In the genomic region with DNA sequence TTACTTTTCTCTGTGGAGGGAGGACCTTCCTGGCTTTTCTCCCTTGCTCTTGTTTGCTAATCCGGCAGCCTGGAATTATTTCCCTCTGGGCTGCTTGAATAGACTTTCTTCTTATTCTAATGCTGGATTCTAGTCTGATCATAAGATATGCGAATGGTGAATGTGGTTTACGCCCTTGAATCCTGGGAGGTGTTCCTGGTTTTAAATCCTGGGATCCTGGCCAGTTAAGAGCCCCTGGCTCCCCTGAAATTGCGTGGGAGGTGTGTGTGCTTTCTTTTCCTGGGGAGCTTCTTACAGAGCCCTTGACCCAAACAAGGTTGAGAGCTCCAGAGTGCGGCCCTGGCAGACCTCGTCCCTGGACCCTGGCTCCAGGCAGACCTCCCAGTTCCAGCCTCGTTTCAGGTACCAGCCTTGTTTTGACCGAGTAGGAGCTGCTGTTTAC, we compare ENCODE assay signal across 11 cellular contexts. TPM values are rescaled to one million over a fixed set of nuclear protein-coding genes. Genes with fewer than 3 reads are reported as not detected.
DNase-seq lines count a peak whose midpoint lies in the region; TF ChIP-seq lines count a peak whose summit lies in the region.
"Had no signal": no experiment of that assay in that cellular context is flagged by ENCODE, and none has a peak within 500 bp of the region (broad histone marks: within the 10 kb centered on the region; RNA-seq: fewer than 3 reads in every experiment).

No MANE protein-coding gene starts in this region.

- no peak for TF ChIP-seq CTCF in thyroid gland (IDR thresholded peaks at IDR 0.05)

- no peak overlapping the region for H3K23ac ChIP-seq in mesenchymal stem cell (ENCODE audit: low read length in 2 of 2)

- peaks cover 9% of the 10 kb centered on the region in 2 donors for H3K27me3 ChIP-seq in duodenal mucosa (ENCODE audit: control insufficient read depth in 1 of 2, insufficient read depth in 2 of 2, low read length in 2 of 2)
- no peaks in the 10 kb centered on the region for H3K27me3 ChIP-seq in mesenchymal stem cell (ENCODE audit: control insufficient read depth in 1 of 2, insufficient read depth in 1 of 2, low read length in 2 of 2)
- H3K27me3 ChIP-seq in thyroid gland, result no peaks in the 10 kb centered on the region

- H3K9ac ChIP-seq in duodenal mucosa (ENCODE audit: low read depth in 1 of 2, low read length in 2 of 2) (peak overlapping the region; percentile 65 to 71), mesenchymal stem cell (ENCODE audit: low read length) (peak overlapping the region; percentile 96)

- peak overlapping the region; percentile 76 for H2BK120ac ChIP-seq in mesenchymal stem cell (ENCODE audit: low read depth, low read length)

- H3K4me1 ChIP-seq in duodenal mucosa (ENCODE audit: control insufficient read depth in 1 of 2, insufficient read depth in 2 of 2, low read length in 2 of 2) (peaks cover 48 to 59% of the 10 kb centered on the region in 2 donors), mesenchymal stem cell (ENCODE audit: control insufficient read depth, insufficient read depth, low read depth, low read length) (peaks cover 37% of the 10 kb centered on the region), thyroid gland (peaks cover 29 to 48% of the 10 kb centered on the region in 2 donors)

- H4K91ac ChIP-seq in mesenchymal stem cell (ENCODE audit: low read length), result no peak overlapping the region

- peak overlapping the region; percentile 86 for H2BK5ac ChIP-seq in mesenchymal stem cell (ENCODE audit: low read depth, low read length, poor library complexity, severe bottlenecking)

- H3K4ac ChIP-seq in mesenchymal stem cell (ENCODE audit: low read depth in 1 of 2, low read length in 2 of 2), result peak overlapping the region in 1 of 2 experiments; percentile 26

- peak; percentile 24 for DNase-seq in NCI-H748 (lab: John Stamatoyannopoulos, UW; ENCODE audit: unreplicated experiment)
- no peak for DNase-seq in NCI-H748 treated with DMSO at 0.1 percent for 48 hours (lab: John Stamatoyannopoulos, UW)
- DNase-seq in mesenchymal stem cell, result peak; percentile 59
- DNase-seq in thyroid gland, result peak; percentile 46 to 60
- no peak for DNase-seq in T1000 (lab: John Stamatoyannopoulos, UW)
- no peak for DNase-seq in GM19240 (ENCODE audit: insufficient read length, low spot score)
- DNase-seq in SIG-M5 treated with dmso at 0.1 percent for 504 hours (lab: John Stamatoyannopoulos, UW; ENCODE audit: unreplicated experiment), result no peak
- DNase-seq: ACHN; activated naive CD4-positive, alpha-beta T cell treated with Interleukin-2 at 50 U/mL for 16 hours had no signal

- H3K14ac ChIP-seq in mesenchymal stem cell (ENCODE audit: low read length in 2 of 2), result peak overlapping the region in 1 of 2 experiments; percentile 62

- no peaks in the 10 kb centered on the region for H3K9me3 ChIP-seq in duodenal mucosa (ENCODE audit: control insufficient read depth in 1 of 2, low read length in 2 of 2)
- H3K9me3 ChIP-seq in mesenchymal stem cell (ENCODE audit: control insufficient read depth, low read length), result no peaks in the 10 kb centered on the region
- H3K9me3 ChIP-seq in thyroid gland, result no peaks in the 10 kb centered on the region
- H3K9me3 ChIP-seq: neutrophil had no signal

- H3K36me3 ChIP-seq in duodenal mucosa (ENCODE audit: control insufficient read depth in 1 of 2, insufficient read depth in 2 of 2, low read length in 2 of 2), result no peaks in the 10 kb centered on the region
- peaks cover 0 to 19% of the 10 kb centered on the region in 2 experiments for H3K36me3 ChIP-seq in mesenchymal stem cell (ENCODE audit: control insufficient read depth in 1 of 2, insufficient read depth in 2 of 2, low read depth in 1 of 2, low read length in 2 of 2)
- no peaks in the 10 kb centered on the region for H3K36me3 ChIP-seq in thyroid gland
- H3K36me3 ChIP-seq: neutrophil had no signal

- WGBS in mesenchymal stem cell, result 25% methylated on average over 7 of the region's 8 CpGs
- WGBS in thyroid gland, 2 donors, result 38 to 62% methylated on average over 6 to 8 of the region's 8 CpGs

- H2AK5ac ChIP-seq in mesenchymal stem cell (ENCODE audit: low read length, severe bottlenecking), result peak overlapping the region; percentile 35

- intact Hi-C loops in thyroid gland (cut with DNase I), result no loop called here

- no peak overlapping the region for H2AFZ ChIP-seq in mesenchymal stem cell (ENCODE audit: low read depth, low read length)

- peak overlapping the region; percentile 56 for H3K4me2 ChIP-seq in mesenchymal stem cell (ENCODE audit: low read length, poor library complexity, severe bottlenecking)

- peak overlapping the region; percentile 16 for H3K27ac ChIP-seq in duodenal mucosa (ENCODE audit: low read depth, low read length)
- peak overlapping the region; percentile 81 for H3K27ac ChIP-seq in mesenchymal stem cell (ENCODE audit: low read length, poor library complexity, severe bottlenecking)
- peak overlapping the region; percentile 8 to 83 (median 59) for H3K27ac ChIP-seq in thyroid gland
- H3K27ac ChIP-seq: neutrophil had no signal

- peak overlapping the region; percentile 66 to 80 for H3K4me3 ChIP-seq in duodenal mucosa (ENCODE audit: low read depth in 1 of 2, low read length in 2 of 2)
- H3K4me3 ChIP-seq in mesenchymal stem cell (ENCODE audit: insufficient read depth in 1 of 2, low read depth in 1 of 2, low read length in 2 of 2), result peak overlapping the region; percentile 60 to 89
- H3K4me3 ChIP-seq in thyroid gland (replicated peaks in 1 of 3), result no peak overlapping the region

- no peaks in the 10 kb centered on the region for H3K79me1 ChIP-seq in mesenchymal stem cell (replicated peaks; ENCODE audit: low read length, poor library complexity, severe bottlenecking)

- TF ChIP-seq POLR2A in thyroid gland (IDR thresholded peaks at IDR 0.05), result no peak

- H2BK12ac ChIP-seq in mesenchymal stem cell (ENCODE audit: low read length in 2 of 2), result peak overlapping the region; percentile 35 to 43

- peak overlapping the region; percentile 44 for H2BK15ac ChIP-seq in mesenchymal stem cell (ENCODE audit: low read depth, poor library complexity, severe bottlenecking)

- H3K18ac ChIP-seq in mesenchymal stem cell (ENCODE audit: low read depth in 1 of 2, low read length in 2 of 2), result peak overlapping the region; percentile 49 to 58

- peak overlapping the region; percentile 16 for H4K8ac ChIP-seq in mesenchymal stem cell (ENCODE audit: low read length)

RNA-seq across cellular contexts. Expression of a gene that starts 2.8 kb away (rescaled TPM):
- 48.8 TPM for polyA plus RNA-seq in mesenchymal stem cell (2013, experiment 1 of 2)
- 47.7 TPM for polyA plus RNA-seq in mesenchymal stem cell (2013, experiment 2 of 2)
- total RNA-seq in thyroid gland, result 10 to 100 TPM; 36.9 to 64.6 (median 47.9) TPM

Comparison
In these comparisons a context has a peak if more than half of its experiments do, and no peak if none do; other contexts are left out.
1. DNase-seq: peak in NCI-H748 (single experiment), mesenchymal stem cell (single experiment) and thyroid gland (2 of 2); none in NCI-H748 treated with DMSO at 0.1 percent for 48 hours (single experiment), T1000 (single experiment), GM19240 (single experiment) and SIG-M5 treated with dmso at 0.1 percent for 504 hours (single experiment).
2. H3K27ac ChIP-seq: peak in every context shown above with its lines; median percentile 81 in mesenchymal stem cell; 59 in thyroid gland; 16 in duodenal mucosa.
3. H3K4me3 ChIP-seq: peak in duodenal mucosa (2 of 2) and mesenchymal stem cell (2 of 2); none in thyroid gland (0 of 3).